ENCODE assay signal across 16 cellular contexts in genomic region chr22:22423681-22424080, GRCh38.
A peak's percentile ranks its signal among the peaks of the same experiment; 100 is the strongest.
DNase-seq lines count a peak whose midpoint lies in the region; ATAC-seq and TF ChIP-seq lines count a peak whose summit lies in the region.
"Had no signal": no experiment of that assay in that cellular context is flagged by ENCODE, and none has a peak within 500 bp of the region (broad histone marks: within the 10 kb centered on the region; RNA-seq: fewer than 3 reads in every experiment).

No MANE protein-coding gene starts in this region.

- WGBS in esophagus muscularis mucosa, result 75% methylated on average over 3 of the region's 3 CpGs
- WGBS in testis, 2 donors, result 83 to 92% methylated on average over 3 of the region's 3 CpGs

- no peak for ATAC-seq in GM19452 (IDR thresholded peaks at IDR 0.05; ENCODE audit: unreplicated experiment)
- ATAC-seq: GM12878, HCT116 had no signal

- H3K27me3 ChIP-seq in DOHH2 (ENCODE audit: control insufficient read depth, low read length), result no peaks in the 10 kb centered on the region
- H3K27me3 ChIP-seq in SJCRH30, result no peaks in the 10 kb centered on the region
- H3K27me3 ChIP-seq in esophagus muscularis mucosa, result peaks cover 0 to 64% (median 0%) of the 10 kb centered on the region in 4 donors
- H3K27me3 ChIP-seq in testis, result no peaks in the 10 kb centered on the region

- DNase-seq in SJCRH30, result no peak
- DNase-seq in esophagus muscularis mucosa (ENCODE audit: extremely low spot score), result peak; percentile 4
- DNase-seq in testis, result no peak
- no peak for DNase-seq in DMS53 treated with DMSO at 0.1 percent for 48 hours (lab: John Stamatoyannopoulos, UW; ENCODE audit: unreplicated experiment)
- no peak for DNase-seq in NCI-H146 treated with DMSO at 0.1 percent for 48 hours (lab: John Stamatoyannopoulos, UW; ENCODE audit: unreplicated experiment)
- DNase-seq: C1 segment of cervical spinal cord; CD4-positive, CD25-positive, alpha-beta regulatory T cell; CD8-positive, alpha-beta memory T cell; EL; GOT3; H7 had no signal

- TF ChIP-seq EP300 in esophagus muscularis mucosa (IDR thresholded peaks at IDR 0.05), result no peak

- H3K4me1 ChIP-seq in DOHH2 (ENCODE audit: control insufficient read depth, low read length) (peaks cover 81% of the 10 kb centered on the region), SJCRH30 (peaks cover 43% of the 10 kb centered on the region), esophagus muscularis mucosa (no peaks in the 10 kb centered on the region), testis (peaks cover 35% of the 10 kb centered on the region)

- no peaks in the 10 kb centered on the region for H4K20me1 ChIP-seq in DOHH2 (ENCODE audit: control insufficient read depth, insufficient read depth, low read depth, low read length)

- TF ChIP-seq POLR2A in esophagus muscularis mucosa (IDR thresholded peaks at IDR 0.05; ENCODE audit: low read depth) (no peak), testis (IDR thresholded peaks at IDR 0.05) (no peak)

- H3K4me3 ChIP-seq in DOHH2 (ENCODE audit: low read length), result peak overlapping the region; percentile 11; the same call in 1 of the 2 replicates
- H3K4me3 ChIP-seq in SJCRH30, result no peak overlapping the region
- H3K4me3 ChIP-seq in esophagus muscularis mucosa, result no peak overlapping the region
- H3K4me3 ChIP-seq in testis, result no peak overlapping the region
- H3K4me3 ChIP-seq: GM12878 had no signal

- no peaks in the 10 kb centered on the region for H3K79me2 ChIP-seq in DOHH2 (ENCODE audit: control insufficient read depth, low read length)

- H3K4me2 ChIP-seq in DOHH2 (ENCODE audit: low read length), result peak overlapping the region; percentile 64
- H3K4me2 ChIP-seq: KMS-11 had no signal

- TF ChIP-seq CTCF in DOHH2 (IDR thresholded peaks at IDR 0.05; ENCODE audit: low read depth, low read length, poor library complexity, severe bottlenecking), result no peak
- no peak for TF ChIP-seq CTCF in esophagus muscularis mucosa (IDR thresholded peaks at IDR 0.05)
- no peak for TF ChIP-seq CTCF in testis (IDR thresholded peaks at IDR 0.05)

- intact Hi-C loops in esophagus muscularis mucosa (cut with DNase I), result no loop called here
- intact Hi-C loops in testis (cut with DNase I; ENCODE audit: low total_unique reads), result no loop called here

- no peaks in the 10 kb centered on the region for H3K9me3 ChIP-seq in DOHH2 (ENCODE audit: control insufficient read depth, insufficient read depth, low read length)
- no peaks in the 10 kb centered on the region for H3K9me3 ChIP-seq in SJCRH30 (replicated peaks)
- H3K9me3 ChIP-seq in esophagus muscularis mucosa, result peaks cover 0 to 2% (median 0%) of the 10 kb centered on the region in 4 donors
- no peaks in the 10 kb centered on the region for H3K9me3 ChIP-seq in testis

- H3K36me3 ChIP-seq in DOHH2 (ENCODE audit: control insufficient read depth, low read length), result no peaks in the 10 kb centered on the region
- no peaks in the 10 kb centered on the region for H3K36me3 ChIP-seq in SJCRH30
- H3K36me3 ChIP-seq in esophagus muscularis mucosa, result no peaks in the 10 kb centered on the region
- no peaks in the 10 kb centered on the region for H3K36me3 ChIP-seq in testis (ENCODE audit: low read depth, missing control alignments)

- H3K9me2 ChIP-seq in DOHH2 (replicated peaks; ENCODE audit: control insufficient read depth, low read length), result no peaks in the 10 kb centered on the region

- H3K27ac ChIP-seq in DOHH2 (ENCODE audit: low read depth, low read length) (peak overlapping the region; percentile 66), SJCRH30 (peak overlapping the region; percentile 69), esophagus muscularis mucosa (replicated peaks in 1 of 4) (no peak overlapping the region), testis (peak overlapping the region; percentile 36 to 77)
- H3K27ac ChIP-seq: KMS-11 had no signal

- peaks cover 3% of the 10 kb centered on the region for H3F3A ChIP-seq in DOHH2 (ENCODE audit: control insufficient read depth, insufficient read depth)

Comparison
In these comparisons a context has a peak if more than half of its experiments do, and no peak if none do; other contexts are left out.
1. H3K27ac ChIP-seq: peak in DOHH2 (single experiment), SJCRH30 (single experiment) and testis (2 of 2); none in esophagus muscularis mucosa (0 of 4).